In genomic region chr5:176155882-176156497, GRCh38 we compare ENCODE assay signal across 1 cellular context.
TF ChIP-seq lines count a peak whose summit lies in the region.

No MANE protein-coding gene starts in this region.

TF ChIP-seq in K562, 482 proteins besides CTCF, POLR2A, EP300 and RAD21 (continued from another document and continues in another):
- TF ChIP-seq ATF4 (CRISPR knock-in tag; IDR thresholded peaks at IDR 0.05) (no peak), NFXL1 (CRISPR knock-in tag; IDR thresholded peaks at IDR 0.05) (no peak), HDAC3 (IDR thresholded peaks at IDR 0.05; ENCODE audit: borderline replicate concordance, partially characterized antibody) (no peak), BRD9 (IDR thresholded peaks at IDR 0.05; ENCODE audit: low read depth, partially characterized antibody) (no peak), DLX4 (CRISPR knock-in tag; IDR thresholded peaks at IDR 0.05) (no peak), RBBP5 (IDR thresholded peaks at IDR 0.05; ENCODE audit: borderline replicate concordance, insufficient read depth, low read length, poor library complexity, severe bottlenecking) (no peak), POLR2AphosphoS5 (IDR thresholded peaks at IDR 0.05; ENCODE audit: control insufficient read depth, insufficient read depth, low read depth, low read length) (no peak), PTBP1 (IDR thresholded peaks at IDR 0.05; ENCODE audit: low read depth, low read length) (no peak), ZNF134 (CRISPR knock-in tag; conservative IDR thresholded peaks at IDR 0.05) (no peak), MAX (CRISPR knock-in tag; IDR thresholded peaks at IDR 0.05) (peak; percentile 68), MTF1 (CRISPR knock-in tag; IDR thresholded peaks at IDR 0.05; ENCODE audit: borderline replicate concordance) (no peak), CHD7 (IDR thresholded peaks at IDR 0.05; ENCODE audit: low read depth, low read length) (no peak), ZNF274 (IDR thresholded peaks at IDR 0.05; ENCODE audit: borderline replicate concordance, low read depth, low read length) (no peak), SRSF1 (IDR thresholded peaks at IDR 0.05; ENCODE audit: low read depth, low read length) (no peak), POU5F1 (IDR thresholded peaks at IDR 0.05; ENCODE audit: borderline replicate concordance, low read depth, low read length, partially characterized antibody) (no peak), RNF2 (IDR thresholded peaks at IDR 0.05) (no peak), TSC22D4 (tag; IDR thresholded peaks at IDR 0.05) (no peak), HOMEZ (CRISPR knock-in tag; IDR thresholded peaks at IDR 0.05) (no peak), RAD51 (IDR thresholded peaks at IDR 0.05; ENCODE audit: borderline replicate concordance, low read depth) (no peak), TFAP4 (CRISPR knock-in tag; IDR thresholded peaks at IDR 0.05; ENCODE audit: borderline replicate concordance) (peak; percentile 36), CEBPB (tag; IDR thresholded peaks at IDR 0.05) (no peak), XRCC5 (IDR thresholded peaks at IDR 0.05; ENCODE audit: low read depth, low read length) (no peak), ARID1B (IDR thresholded peaks at IDR 0.05) (0 out of 2 replicates have a peak, but pooled peaks have one; percentile 15), HSF4 (CRISPR knock-in tag; IDR thresholded peaks at IDR 0.05; ENCODE audit: borderline replicate concordance) (no peak), JUND (IDR thresholded peaks at IDR 0.05; ENCODE audit: borderline replicate concordance, low read depth, low read length) (peak; percentile 38; the same call in 1 of the 2 replicates), JUND (tag; IDR thresholded peaks at IDR 0.05; ENCODE audit: borderline replicate concordance, low read depth, low read length) (no peak), ZNF589 (CRISPR knock-in tag; IDR thresholded peaks at IDR 0.05; ENCODE audit: low read depth) (no peak), ZC3H4 (CRISPR knock-in tag; IDR thresholded peaks at IDR 0.05; ENCODE audit: borderline replicate concordance) (no peak), STAT6 (CRISPR knock-in tag; IDR thresholded peaks at IDR 0.05) (no peak), ARHGAP35 (IDR thresholded peaks at IDR 0.05; ENCODE audit: partially characterized antibody) (no peak), ELF1 (tag; IDR thresholded peaks at IDR 0.05) (no peak), RBFOX2 (IDR thresholded peaks at IDR 0.05; ENCODE audit: low read depth, low read length) (no peak), NFIC (IDR thresholded peaks at IDR 0.05) (no peak), L3MBTL2 (IDR thresholded peaks at IDR 0.05) (peak; percentile 66), VEZF1 (CRISPR knock-in tag; IDR thresholded peaks at IDR 0.05) (peak; percentile 51; the same call in 1 of the 2 replicates), NCOA4 (IDR thresholded peaks at IDR 0.05; ENCODE audit: partially characterized antibody) (no peak), ATF2 (CRISPR knock-in tag; IDR thresholded peaks at IDR 0.05) (no peak), ZNF217 (CRISPR knock-in tag; IDR thresholded peaks at IDR 0.05) (no peak), FOXK2 (conservative IDR thresholded peaks at IDR 0.05 in 1 of 2, IDR thresholded peaks at IDR 0.05 in 1 of 2; ENCODE audit: low read depth in 2 of 2) (peak in 1 of 2 experiments; percentile 43; a peak in 1 of 4 replicates), PTTG1 (tag; IDR thresholded peaks at IDR 0.05; ENCODE audit: low read depth) (no peak), ZBED1 (IDR thresholded peaks at IDR 0.05) (no peak)
